Comparison of ENCODE assay signal across 18 cellular contexts in the genomic region with DNA sequence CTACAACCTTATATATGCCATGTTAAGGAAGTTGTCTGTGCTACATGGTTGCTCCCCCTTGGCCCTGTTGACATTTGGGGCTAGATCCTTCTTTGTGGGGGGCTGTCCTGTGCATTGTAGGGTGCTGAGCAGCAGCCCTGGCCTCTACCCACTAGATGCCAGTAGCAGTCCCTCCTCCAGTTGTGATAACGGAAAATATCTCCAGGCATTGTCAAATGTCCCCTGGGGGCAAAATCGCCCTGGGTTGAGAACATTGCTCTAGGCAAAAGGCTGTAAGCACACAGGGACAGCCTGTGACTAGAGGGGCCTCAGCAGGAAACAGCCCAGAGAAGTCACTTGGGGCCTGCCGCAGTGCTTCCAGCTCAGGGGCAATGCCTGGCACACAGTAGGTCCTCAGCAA.
DNase-seq lines count a peak whose midpoint lies in the region; ATAC-seq and TF ChIP-seq lines count a peak whose summit lies in the region.
"Had no signal": no experiment of that assay in that cellular context is flagged by ENCODE, and none has a peak within 500 bp of the region (broad histone marks: within the 10 kb centered on the region; RNA-seq: fewer than 3 reads in every experiment).

No MANE protein-coding gene starts in this region.

- peaks cover 99% of the 10 kb centered on the region for H3K4me1 Mint-ChIP-seq in activated naive CD4-positive, alpha-beta T cell treated with anti-CD3 and anti-CD28 coated beads, Interleukin-2, amount 10 ng/mL, durations not matched to agents 7 days and 5 days
- H3K4me1 Mint-ChIP-seq in T-helper 17 cell = peaks cover 88% of the 10 kb centered on the region
- peaks cover 100% of the 10 kb centered on the region for H3K4me1 Mint-ChIP-seq in stimulated activated naive CD8-positive, alpha-beta T cell treated with anti-CD3 and anti-CD28 coated beads, Interleukin-15, amount 100 ng/mL, for 72 hours

- H3K9me3 ChIP-seq in T-helper 17 cell (ENCODE audit: control insufficient read depth, low read length, poor library complexity, severe bottlenecking) = peaks cover 2% of the 10 kb centered on the region
- no peaks in the 10 kb centered on the region for H3K9me3 ChIP-seq in effector memory CD4-positive, alpha-beta T cell (ENCODE audit: control insufficient read depth, low read length)
- no peaks in the 10 kb centered on the region for H3K9me3 ChIP-seq in upper lobe of left lung

- no peak for TF ChIP-seq EP300 in upper lobe of left lung (IDR thresholded peaks at IDR 0.05)

- no peaks in the 10 kb centered on the region for H3K27me3 Mint-ChIP-seq in activated naive CD4-positive, alpha-beta T cell treated with anti-CD3 and anti-CD28 coated beads, Interleukin-2, amount 10 ng/mL, durations not matched to agents 7 days and 5 days
- no peaks in the 10 kb centered on the region for H3K27me3 Mint-ChIP-seq in T-helper 17 cell
- H3K27me3 Mint-ChIP-seq in stimulated activated naive CD8-positive, alpha-beta T cell treated with anti-CD3 and anti-CD28 coated beads, Interleukin-15, amount 100 ng/mL, for 72 hours = no peaks in the 10 kb centered on the region

- no peaks in the 10 kb centered on the region for H3K36me3 ChIP-seq in effector memory CD4-positive, alpha-beta T cell (ENCODE audit: control insufficient read depth, insufficient read depth, low read length)
- H3K36me3 ChIP-seq in upper lobe of left lung = no peaks in the 10 kb centered on the region
- H3K36me3 ChIP-seq: tibial nerve had no signal

- no peak for TF ChIP-seq POLR2A in upper lobe of left lung (IDR thresholded peaks at IDR 0.05)

- DNase-seq in activated naive CD4-positive, alpha-beta T cell treated with anti-CD3 and anti-CD28 coated beads, Interleukin-2, amount 10 ng/mL, durations not matched to agents 7 days and 5 days = no peak
- DNase-seq in activated naive CD4-positive, alpha-beta T cell treated with anti-CD3 and anti-CD28 coated beads, Interleukin-2, amount 50 U/mL, for 16 hours = no peak
- DNase-seq in T-helper 17 cell (no peak), UCSD-AML1 (lab: John Stamatoyannopoulos, UW; ENCODE audit: unreplicated experiment) (no peak), upper lobe of left lung (no peak)
- DNase-seq in effector memory CD4-positive, alpha-beta T cell = no peak
- peak in 1 of 2 donors; percentile 45 for DNase-seq in stimulated activated naive CD8-positive, alpha-beta T cell treated with anti-CD3 and anti-CD28 coated beads, Interleukin-15, amount 100 ng/mL, for 72 hours
- DNase-seq: effector CD8-positive, alpha-beta T cell; GM23248; IMR-90; left cardiac atrium; NCI-H146; NCI-H82; nephron progenitor cell; Right ventricle myocardium superior; stimulated activated naive CD4-positive, alpha-beta T cell had no signal

- H3K27ac ChIP-seq in effector memory CD4-positive, alpha-beta T cell (ENCODE audit: insufficient read depth, low read length, poor library complexity, severe bottlenecking) = peak overlapping the region; percentile 69
- no peak overlapping the region for H3K27ac ChIP-seq in upper lobe of left lung
- H3K27ac ChIP-seq: GM23248, tibial nerve had no signal

- peaks cover 91% of the 10 kb centered on the region for H3K4me1 ChIP-seq in effector memory CD4-positive, alpha-beta T cell (ENCODE audit: control insufficient read depth, insufficient read depth, low read length, poor library complexity, severe bottlenecking)
- no peaks in the 10 kb centered on the region for H3K4me1 ChIP-seq in upper lobe of left lung
- H3K4me1 ChIP-seq: tibial nerve had no signal

- no peak overlapping the region for H3K4me3 Mint-ChIP-seq in activated naive CD4-positive, alpha-beta T cell treated with anti-CD3 and anti-CD28 coated beads, Interleukin-2, amount 10 ng/mL, durations not matched to agents 7 days and 5 days
- H3K4me3 Mint-ChIP-seq in T-helper 17 cell = no peak overlapping the region
- H3K4me3 Mint-ChIP-seq in stimulated activated naive CD8-positive, alpha-beta T cell treated with anti-CD3 and anti-CD28 coated beads, Interleukin-15, amount 100 ng/mL, for 72 hours = peak overlapping the region in 1 of 2 donors; percentile 42
- H3K4me3 Mint-ChIP-seq: nephron progenitor cell had no signal

- 77 to 90% methylated on average over 2 to 3 of the region's 3 CpGs for WGBS in upper lobe of left lung, 2 donors

- no peak overlapping the region for H3K4me3 ChIP-seq in effector memory CD4-positive, alpha-beta T cell (ENCODE audit: insufficient read depth, low read depth, low read length, poor library complexity, severe bottlenecking)
- no peak overlapping the region for H3K4me3 ChIP-seq in upper lobe of left lung
- H3K4me3 ChIP-seq: GM23248, tibial nerve had no signal

- H3K27ac Mint-ChIP-seq in activated naive CD4-positive, alpha-beta T cell treated with anti-CD3 and anti-CD28 coated beads, Interleukin-2, amount 10 ng/mL, durations not matched to agents 7 days and 5 days = peak overlapping the region; percentile 90
- peak overlapping the region; percentile 100 for H3K27ac Mint-ChIP-seq in T-helper 17 cell
- peak overlapping the region; percentile 72 to 89 for H3K27ac Mint-ChIP-seq in stimulated activated naive CD8-positive, alpha-beta T cell treated with anti-CD3 and anti-CD28 coated beads, Interleukin-15, amount 100 ng/mL, for 72 hours
- H3K27ac Mint-ChIP-seq: nephron progenitor cell had no signal

- peaks cover 17% of the 10 kb centered on the region for H3K36me3 Mint-ChIP-seq in activated naive CD4-positive, alpha-beta T cell treated with anti-CD3 and anti-CD28 coated beads, Interleukin-2, amount 10 ng/mL, durations not matched to agents 7 days and 5 days
- no peaks in the 10 kb centered on the region for H3K36me3 Mint-ChIP-seq in T-helper 17 cell (ENCODE audit: low read depth)

- H3K27me3 ChIP-seq in effector memory CD4-positive, alpha-beta T cell (replicated peaks; ENCODE audit: control insufficient read depth, insufficient read depth, low read length, poor library complexity, severe bottlenecking) = no peaks in the 10 kb centered on the region
- no peaks in the 10 kb centered on the region for H3K27me3 ChIP-seq in upper lobe of left lung
- H3K27me3 ChIP-seq: tibial nerve had no signal

- no peak for TF ChIP-seq CTCF in upper lobe of left lung (IDR thresholded peaks at IDR 0.05)

- CTCF ChIA-PET in activated naive CD4-positive, alpha-beta T cell treated with anti-CD3 and anti-CD28 coated beads, Interleukin-2, amount 10 ng/mL, durations not matched to agents 7 days and 5 days (lab: Charles Lee) = interaction anchor here (1.3 to 4.5 kb wide), 2 partner anchors 14 to 31 kb away, joined by 8 to 20 read pairs; no protein-coding TSS in a partner anchor

- ATAC-seq in T-helper 17 cell (no peak), GM19463 (IDR thresholded peaks at IDR 0.05; ENCODE audit: unreplicated experiment) (no peak), upper lobe of left lung (ENCODE audit: low FRiP score in 2 of 2) (no peak)
- ATAC-seq in stimulated activated naive CD8-positive, alpha-beta T cell treated with anti-CD3 and anti-CD28 coated beads, Interleukin-15, amount 100 ng/mL, for 72 hours = no peak
- ATAC-seq: left cardiac atrium had no signal

- H3K9me3 Mint-ChIP-seq in activated naive CD4-positive, alpha-beta T cell treated with anti-CD3 and anti-CD28 coated beads, Interleukin-2, amount 10 ng/mL, durations not matched to agents 7 days and 5 days = peaks cover 6% of the 10 kb centered on the region
- H3K9me3 Mint-ChIP-seq in stimulated activated naive CD8-positive, alpha-beta T cell treated with anti-CD3 and anti-CD28 coated beads, Interleukin-15, amount 100 ng/mL, for 72 hours = no peaks in the 10 kb centered on the region
- H3K9me3 Mint-ChIP-seq: nephron progenitor cell had no signal
